Comparison of ENCODE assay signal across 20 cellular contexts in genomic region chr6:43468748-43469681, GRCh38. TPM values are rescaled to one million over a fixed set of nuclear protein-coding genes. Genes with fewer than 3 reads are reported as not detected.
DNase-seq lines count a peak whose midpoint lies in the region; ATAC-seq and TF ChIP-seq lines count a peak whose summit lies in the region.
"Had no signal": no experiment of that assay in that cellular context is flagged by ENCODE, and none has a peak within 500 bp of the region (broad histone marks: within the 10 kb centered on the region; RNA-seq: fewer than 3 reads in every experiment).

No MANE protein-coding gene starts in this region.

- H3K27me3 Mint-ChIP-seq in activated CD4-positive, alpha-beta T cell treated with anti-CD3 and anti-CD28 coated beads, Interleukin-2, amount 10 ng/mL, durations not matched to agents 7 days and 5 days, result peaks cover 17% of the 10 kb centered on the region

- TF ChIP-seq CTCF in heart left ventricle (IDR thresholded peaks at IDR 0.05), result no peak
- no peak for TF ChIP-seq CTCF in spleen (IDR thresholded peaks at IDR 0.05 in 8 of 11, conservative IDR thresholded peaks at IDR 0.05 in 3 of 11)
- TF ChIP-seq CTCF in esophagus muscularis mucosa (IDR thresholded peaks at IDR 0.05), result no peak

- DNase-seq in ELF-1 (ENCODE audit: low read depth, low spot score) (peak; percentile 93), NCI-H69 (lab: John Stamatoyannopoulos, UW) (peak; percentile 76), heart left ventricle (peak in 3 of 5 donors; percentile 48 to 70 (median 59)), spleen (no peak), esophagus muscularis mucosa (ENCODE audit: extremely low spot score) (no peak)
- DNase-seq in activated CD4-positive, alpha-beta T cell treated with anti-CD3 and anti-CD28 coated beads, Interleukin-2, amount 10 ng/mL, durations not matched to agents 7 days and 5 days, result no peak
- DNase-seq: ACHN; activated T-cell treated with anti-CD3 and anti-CD28 coated beads, Interleukin-2, amount 50 U/mL, for 4 hours; CD4-positive, CD25-positive, alpha-beta regulatory T cell; DMS79 treated with DMSO at 0.1 percent for 48 hours; hippocampal formation; KBM-7; NCI-H1092 treated with DMSO at 0.1 percent for 48 hours; NCI-H510A; OCI-M1; stimulated activated naive CD8-positive, alpha-beta T cell treated with anti-CD3 and anti-CD28 coated beads, Interleukin-15, amount 100 ng/mL, for 72 hours; T1000 had no signal

- H3K4me3 Mint-ChIP-seq in activated CD4-positive, alpha-beta T cell treated with anti-CD3 and anti-CD28 coated beads, Interleukin-2, amount 10 ng/mL, durations not matched to agents 7 days and 5 days, result no peak overlapping the region
- H3K4me3 Mint-ChIP-seq: activated naive CD8-positive, alpha-beta T cell; activated T-cell treated with anti-CD3 and anti-CD28 coated beads, Interleukin-2, amount 50 U/mL, for 4 hours; CD4-positive, CD25-positive, alpha-beta regulatory T cell; stimulated activated naive CD8-positive, alpha-beta T cell treated with anti-CD3 and anti-CD28 coated beads, Interleukin-15, amount 100 ng/mL, for 72 hours had no signal

- peak; percentile 85 to 95 (median 92) for ATAC-seq in heart left ventricle
- ATAC-seq: activated T-cell treated with anti-CD3 and anti-CD28 coated beads, Interleukin-2, amount 50 U/mL, for 4 hours; left colon; stimulated activated naive CD8-positive, alpha-beta T cell treated with anti-CD3 and anti-CD28 coated beads, Interleukin-15, amount 100 ng/mL, for 72 hours had no signal

- no peak for TF ChIP-seq EP300 in esophagus muscularis mucosa (IDR thresholded peaks at IDR 0.05)

- H3K9me3 ChIP-seq in heart left ventricle (no peaks in the 10 kb centered on the region), spleen (no peaks in the 10 kb centered on the region), esophagus muscularis mucosa (no peaks in the 10 kb centered on the region)

- no peak overlapping the region for H3K27ac Mint-ChIP-seq in activated CD4-positive, alpha-beta T cell treated with anti-CD3 and anti-CD28 coated beads, Interleukin-2, amount 10 ng/mL, durations not matched to agents 7 days and 5 days
- H3K27ac Mint-ChIP-seq: activated naive CD8-positive, alpha-beta T cell; CD4-positive, CD25-positive, alpha-beta regulatory T cell; stimulated activated naive CD8-positive, alpha-beta T cell treated with anti-CD3 and anti-CD28 coated beads, Interleukin-15, amount 100 ng/mL, for 72 hours had no signal

- H3K4me3 ChIP-seq in heart left ventricle (no peak overlapping the region), spleen (no peak overlapping the region), esophagus muscularis mucosa (no peak overlapping the region)
- H3K4me3 ChIP-seq: cardiac muscle cell had no signal

- H3K36me3 Mint-ChIP-seq in activated CD4-positive, alpha-beta T cell treated with anti-CD3 and anti-CD28 coated beads, Interleukin-2, amount 10 ng/mL, durations not matched to agents 7 days and 5 days (ENCODE audit: low read depth), result no peaks in the 10 kb centered on the region
- H3K36me3 Mint-ChIP-seq: activated naive CD8-positive, alpha-beta T cell; CD4-positive, CD25-positive, alpha-beta regulatory T cell had no signal

- POLR2A ChIA-PET in activated CD4-positive, alpha-beta T cell treated with anti-CD3 and anti-CD28 coated beads, Interleukin-2, amount 10 ng/mL, durations not matched to agents 7 days and 5 days (lab: Charles Lee), result interaction anchor here (0.6 kb wide), 1 partner anchor 8 kb away, joined by 3 read pairs; the partner anchor contains the start of gene TJAP1

- H3K27ac ChIP-seq in heart left ventricle (peak overlapping the region in 10 of 12 donors; percentile 24 to 95 (median 72)), spleen (no peak overlapping the region), esophagus muscularis mucosa (replicated peaks in 1 of 4) (no peak overlapping the region)
- H3K27ac ChIP-seq: cardiac muscle cell had no signal

- WGBS in heart left ventricle, 4 donors, result 45 to 55% (median 53%) methylated on average over 12 to 13 of the region's 13 CpGs
- WGBS in spleen, 5 donors, result 76 to 89% (median 82%) methylated on average over 13 of the region's 13 CpGs
- 77% methylated on average over 8 of the region's 13 CpGs for WGBS in esophagus muscularis mucosa

- no peaks in the 10 kb centered on the region for H3K9me3 Mint-ChIP-seq in activated CD4-positive, alpha-beta T cell treated with anti-CD3 and anti-CD28 coated beads, Interleukin-2, amount 10 ng/mL, durations not matched to agents 7 days and 5 days
- H3K9me3 Mint-ChIP-seq: activated T-cell treated with anti-CD3 and anti-CD28 coated beads, Interleukin-2, amount 50 U/mL, for 4 hours; stimulated activated naive CD8-positive, alpha-beta T cell treated with anti-CD3 and anti-CD28 coated beads, Interleukin-15, amount 100 ng/mL, for 72 hours had no signal

- no peaks in the 10 kb centered on the region for H3K27me3 ChIP-seq in heart left ventricle
- peaks cover 0 to 59% (median 8%) of the 10 kb centered on the region in 7 donors for H3K27me3 ChIP-seq in spleen (replicated peaks in 1 of 7)
- peaks cover 0 to 58% (median 0%) of the 10 kb centered on the region in 4 donors for H3K27me3 ChIP-seq in esophagus muscularis mucosa
- H3K27me3 ChIP-seq: cardiac muscle cell had no signal

- H3K4me1 Mint-ChIP-seq in activated CD4-positive, alpha-beta T cell treated with anti-CD3 and anti-CD28 coated beads, Interleukin-2, amount 10 ng/mL, durations not matched to agents 7 days and 5 days, result no peaks in the 10 kb centered on the region
- H3K4me1 Mint-ChIP-seq: CD4-positive, CD25-positive, alpha-beta regulatory T cell; stimulated activated naive CD8-positive, alpha-beta T cell treated with anti-CD3 and anti-CD28 coated beads, Interleukin-15, amount 100 ng/mL, for 72 hours had no signal

- CTCF ChIA-PET in activated CD4-positive, alpha-beta T cell treated with anti-CD3 and anti-CD28 coated beads, Interleukin-2, amount 10 ng/mL, durations not matched to agents 7 days and 5 days (lab: Charles Lee), result no interaction called here

- H3K4me1 ChIP-seq in heart left ventricle, result peaks cover 0 to 29% (median 4%) of the 10 kb centered on the region in 12 donors
- H3K4me1 ChIP-seq in spleen, result no peaks in the 10 kb centered on the region
- no peaks in the 10 kb centered on the region for H3K4me1 ChIP-seq in esophagus muscularis mucosa

- intact Hi-C loops in heart left ventricle (cut with DNase I) (no loop called here), spleen (cut with DNase I; ENCODE audit: low total_unique reads) (no loop called here), esophagus muscularis mucosa (cut with DNase I) (no loop called here)

- TF ChIP-seq POLR2A in heart left ventricle (IDR thresholded peaks at IDR 0.05), result no peak
- TF ChIP-seq POLR2A in spleen (IDR thresholded peaks at IDR 0.05), result no peak
- TF ChIP-seq POLR2A in esophagus muscularis mucosa (IDR thresholded peaks at IDR 0.05; ENCODE audit: low read depth), result no peak

- H3K36me3 ChIP-seq in heart left ventricle (no peaks in the 10 kb centered on the region), spleen (no peaks in the 10 kb centered on the region), esophagus muscularis mucosa (no peaks in the 10 kb centered on the region)
- H3K36me3 ChIP-seq: cardiac muscle cell had no signal

RNA-seq across cellular contexts. Expression of gene TJAP1, which starts 8.4 kb away (rescaled TPM):
- total RNA-seq in heart left ventricle (10 to 100 TPM; 16.9 to 34.5 (median 19.1) TPM), spleen (10 to 100 TPM; 32.1 to 40.0 (median 37.7) TPM), esophagus muscularis mucosa (10 to 100 TPM; 19.9 to 34.4 (median 26.4) TPM)
- polyA plus RNA-seq in heart left ventricle (10 to 100 TPM; 16.5 TPM), spleen (10 to 100 TPM; 13.5 to 32.1 (median 27.4) TPM)
- total RNA-seq in activated CD4-positive, alpha-beta T cell treated with anti-CD3 and anti-CD28 coated beads, Interleukin-2, amount 10 ng/mL, durations not matched to agents 7 days and 5 days, result 10 to 100 TPM; 36.5 to 41.8 TPM

RNA-seq across cellular contexts. Expression of gene DLK2, which starts 13.7 kb away (rescaled TPM):
- total RNA-seq in heart left ventricle, result 1 to 10 TPM in 8 of 9 donors, under 1 TPM in 1; 0.61 to 4.1 (median 2.6) TPM
- 1 to 10 TPM; 3.2 to 8.1 TPM for polyA plus RNA-seq in heart left ventricle
- total RNA-seq in spleen, result under 1 TPM in 5 of 7 donors, not detected in 2; 0.38 to 0.68 (median 0.54) TPM
- polyA plus RNA-seq in spleen, result under 1 TPM; 0.12 to 0.26 (median 0.17) TPM
- under 1 TPM in 2 of 4 donors, not detected in 2; 0.32 to 0.33 TPM for total RNA-seq in esophagus muscularis mucosa
- not detected for total RNA-seq in activated CD4-positive, alpha-beta T cell treated with anti-CD3 and anti-CD28 coated beads, Interleukin-2, amount 10 ng/mL, durations not matched to agents 7 days and 5 days

RNA-seq across cellular contexts. Expression of gene LRRC73, which starts 41.1 kb away (rescaled TPM):
- 1 to 10 TPM in 8 of 9 donors, under 1 TPM in 1; 0.50 to 5.1 (median 1.9) TPM for total RNA-seq in heart left ventricle
- polyA plus RNA-seq in heart left ventricle, result 1 to 10 TPM in 1 of 2 donors, under 1 TPM in 1; 0.53 to 1.9 TPM
- total RNA-seq in spleen, result 1 to 10 TPM in 2 of 7 donors, under 1 TPM in 5; 0.54 to 1.3 (median 0.76) TPM
- polyA plus RNA-seq in spleen, result under 1 TPM; 0.11 to 0.19 (median 0.11) TPM
- 1 to 10 TPM in 1 of 4 donors, under 1 TPM in 2, not detected in 1; 0.50 to 1.4 (median 0.75) TPM for total RNA-seq in esophagus muscularis mucosa
- total RNA-seq in activated CD4-positive, alpha-beta T cell treated with anti-CD3 and anti-CD28 coated beads, Interleukin-2, amount 10 ng/mL, durations not matched to agents 7 days and 5 days, result under 1 TPM; 0.48 to 0.52 TPM
- polyA plus RNA-seq: CD4-positive, CD25-positive, alpha-beta regulatory T cell had no signal

RNA-seq across cellular contexts. Expression of gene ABCC10, which starts 41.7 kb away (rescaled TPM):
- total RNA-seq in heart left ventricle (10 to 100 TPM in 5 of 9 donors, 1 to 10 TPM in 4; 6.4 to 18.3 (median 10.3) TPM), spleen (10 to 100 TPM; 19.4 to 52.6 (median 35.0) TPM), esophagus muscularis mucosa (10 to 100 TPM in 3 of 4 donors, 1 to 10 TPM in 1; 7.6 to 19.4 (median 12.5) TPM)
- polyA plus RNA-seq in heart left ventricle (10 to 100 TPM in 1 of 2 donors, 1 to 10 TPM in 1; 7.3 to 19.6 TPM), spleen (10 to 100 TPM; 13.1 to 28.6 (median 28.5) TPM)
- 10 to 100 TPM; 47.1 to 53.2 TPM for total RNA-seq in activated CD4-positive, alpha-beta T cell treated with anti-CD3 and anti-CD28 coated beads, Interleukin-2, amount 10 ng/mL, durations not matched to agents 7 days and 5 days

RNA-seq across cellular contexts. Expression of gene YIPF3, which starts 47.7 kb away (rescaled TPM):
- total RNA-seq in heart left ventricle, result 10 to 100 TPM; 63.4 to 90.3 (median 75.3) TPM
- polyA plus RNA-seq in heart left ventricle, result 100 to 1,000 TPM in 1 of 2 donors, 10 to 100 TPM in 1; 64.5 to 132 TPM
- total RNA-seq in spleen, result 10 to 100 TPM; 57.0 to 80.1 (median 71.1) TPM
- polyA plus RNA-seq in spleen, result 10 to 100 TPM; 38.0 to 49.9 (median 38.4) TPM
- total RNA-seq in esophagus muscularis mucosa, result 10 to 100 TPM; 73.6 to 96.9 (median 84.9) TPM
- 10 to 100 TPM; 68.1 to 71.7 TPM for total RNA-seq in activated CD4-positive, alpha-beta T cell treated with anti-CD3 and anti-CD28 coated beads, Interleukin-2, amount 10 ng/mL, durations not matched to agents 7 days and 5 days

Comparison
In these comparisons a context has a peak if more than half of its experiments do, and no peak if none do; other contexts are left out.
1. DNase-seq: peak in ELF-1 (single experiment), NCI-H69 (single experiment) and heart left ventricle (3 of 5); none in spleen (single experiment), esophagus muscularis mucosa (single experiment) and activated CD4-positive, alpha-beta T cell treated with anti-CD3 and anti-CD28 coated beads, Interleukin-2, amount 10 ng/mL, durations not matched to agents 7 days and 5 days (single experiment).
2. H3K27ac ChIP-seq: peak in heart left ventricle (10 of 12); none in spleen (0 of 8) and esophagus muscularis mucosa (0 of 4).